Comparison of ENCODE assay signal across 8 cellular contexts in genomic region chr4:128427832-128428366, GRCh38.
DNase-seq lines count a peak whose midpoint lies in the region; ATAC-seq and TF ChIP-seq lines count a peak whose summit lies in the region.

No MANE protein-coding gene starts in this region.

- intact Hi-C loops in body of pancreas (cut with DNase I) (no loop called here), ovary (cut with DNase I) (no loop called here)

- no peak for TF ChIP-seq POLR2A in body of pancreas (IDR thresholded peaks at IDR 0.05)
- no peak for TF ChIP-seq POLR2A in ovary (IDR thresholded peaks at IDR 0.05)

- peaks cover 45% of the 10 kb centered on the region for H3K4me1 ChIP-seq in body of pancreas
- peaks cover 5% of the 10 kb centered on the region for H3K4me1 ChIP-seq in ovary (ENCODE audit: insufficient read depth)

- WGBS in body of pancreas, 2 donors, result 41 to 42% methylated on average over 5 of the region's 5 CpGs
- 47 to 60% (median 51%) methylated on average over 5 of the region's 5 CpGs for WGBS in ovary, 3 donors

- no peak overlapping the region for H3K4me3 ChIP-seq in body of pancreas
- no peak overlapping the region for H3K4me3 ChIP-seq in ovary

- peak; percentile 58 for ATAC-seq in GM18870 (IDR thresholded peaks at IDR 0.05; ENCODE audit: unreplicated experiment)
- ATAC-seq in body of pancreas, result peak; percentile 93
- ATAC-seq in HG03520 (IDR thresholded peaks at IDR 0.05; ENCODE audit: unreplicated experiment), result no peak
- no peak for ATAC-seq in HG03342 (IDR thresholded peaks at IDR 0.05; ENCODE audit: unreplicated experiment)

- TF ChIP-seq CTCF in body of pancreas (IDR thresholded peaks at IDR 0.05) (peak; percentile 16 to 75 (median 64)), ovary (IDR thresholded peaks at IDR 0.05) (no peak)

- H3K27ac ChIP-seq in body of pancreas, result peak overlapping the region in 3 of 4 donors; percentile 41 to 72 (median 61)
- H3K27ac ChIP-seq in ovary, result no peak overlapping the region

- DNase-seq in NCI-H2196 (lab: John Stamatoyannopoulos, UW; ENCODE audit: unreplicated experiment), result peak; percentile 54
- peak; percentile 74 to 82 (median 74) for DNase-seq in body of pancreas
- DNase-seq in lung microvascular endothelial cell (ENCODE audit: low read depth in 2 of 2), result peak; percentile 77 to 81
- DNase-seq in activated CD4-positive, alpha-beta T cell treated with anti-CD3 and anti-CD28 coated beads for 4 hours, result no peak
- DNase-seq in ovary, result no peak

- no peak for TF ChIP-seq EP300 in ovary (IDR thresholded peaks at IDR 0.05)

- H3K27me3 ChIP-seq in body of pancreas (no peaks in the 10 kb centered on the region), ovary (no peaks in the 10 kb centered on the region)

- H3K9me3 ChIP-seq in body of pancreas (no peaks in the 10 kb centered on the region), ovary (no peaks in the 10 kb centered on the region)

- H3K36me3 ChIP-seq in body of pancreas (replicated peaks in 1 of 2; ENCODE audit: insufficient read depth in 1 of 2, low read depth in 2 of 2) (no peaks in the 10 kb centered on the region), ovary (no peaks in the 10 kb centered on the region)

Comparison
In these comparisons a context has a peak if more than half of its experiments do, and no peak if none do; other contexts are left out.
1. ATAC-seq: peak in GM18870 (single experiment) and body of pancreas (single experiment); none in HG03520 (single experiment) and HG03342 (single experiment).
2. DNase-seq: peak in NCI-H2196 (single experiment), body of pancreas (4 of 4) and lung microvascular endothelial cell (2 of 2); none in activated CD4-positive, alpha-beta T cell treated with anti-CD3 and anti-CD28 coated beads for 4 hours (0 of 2) and ovary (0 of 5).
3. H3K27ac ChIP-seq: peak in body of pancreas (3 of 4); none in ovary (0 of 2).
4. CTCF ChIP-seq: peak in body of pancreas (7 of 7); none in ovary (0 of 3).